Comparison of ENCODE assay signal across 14 cellular contexts in genomic region chr11:16402654-16403447, GRCh38. TPM values are rescaled to one million over a fixed set of nuclear protein-coding genes. Genes with fewer than 3 reads are reported as not detected.
DNase-seq lines count a peak whose midpoint lies in the region; TF ChIP-seq lines count a peak whose summit lies in the region.
"Had no signal": no experiment of that assay in that cellular context is flagged by ENCODE, and none has a peak within 500 bp of the region (broad histone marks: within the 10 kb centered on the region; RNA-seq: fewer than 3 reads in every experiment).

No MANE protein-coding gene starts in this region.

- 6% methylated on average over 5 of the region's 5 CpGs for WGBS in HUES64

- CTCF ChIA-PET in CD8-positive, alpha-beta memory T cell (lab: Charles Lee): no interaction called here

- H3K27me3 ChIP-seq in HUES64 (ENCODE audit: insufficient read depth, low read length) (peaks cover 100% of the 10 kb centered on the region), dorsolateral prefrontal cortex (peaks cover 0 to 15% (median 0%) of the 10 kb centered on the region in 45 donors), layer of hippocampus (ENCODE audit: control insufficient read depth, insufficient read depth, low read length) (no peaks in the 10 kb centered on the region)
- H3K27me3 ChIP-seq in CD8-positive, alpha-beta memory T cell (ENCODE audit: insufficient read depth, low read length, poor library complexity, severe bottlenecking): no peaks in the 10 kb centered on the region
- H3K27me3 ChIP-seq: BE2C, esophagus squamous epithelium had no signal

- H3K4me3 ChIP-seq in HUES64 (ENCODE audit: low read length) (no peak overlapping the region), dorsolateral prefrontal cortex (peak overlapping the region in 21 of 59 donors; percentile 0 to 50 (median 13))
- no peak overlapping the region for H3K4me3 ChIP-seq in CD8-positive, alpha-beta memory T cell (ENCODE audit: low read length)
- H3K4me3 ChIP-seq: esophagus squamous epithelium, GM12878 had no signal

- H3K27ac ChIP-seq in HUES64 (ENCODE audit: low read depth, low read length) (peak overlapping the region; percentile 3; the same call in 1 of the 2 replicates), dorsolateral prefrontal cortex (peak overlapping the region in 44 of 59 donors; percentile 4 to 85 (median 52)), layer of hippocampus (ENCODE audit: low read depth, low read length) (peak overlapping the region; percentile 49)
- no peak overlapping the region for H3K27ac ChIP-seq in CD8-positive, alpha-beta memory T cell (ENCODE audit: low read depth, low read length)
- H3K27ac ChIP-seq: esophagus squamous epithelium had no signal

- no peaks in the 10 kb centered on the region for H3K27me3 Mint-ChIP-seq in CD8-positive, alpha-beta memory T cell
- H3K27me3 Mint-ChIP-seq: memory B cell had no signal

- H3K4me3 Mint-ChIP-seq in CD8-positive, alpha-beta memory T cell: no peak overlapping the region
- H3K4me3 Mint-ChIP-seq: activated CD8-positive, alpha-beta T cell treated with anti-CD3 and anti-CD28 coated beads, Interleukin-2, amount 10 ng/mL, durations not matched to agents 7 days and 5 days; memory B cell had no signal

- H3K27ac Mint-ChIP-seq in CD8-positive, alpha-beta memory T cell: no peak overlapping the region
- H3K27ac Mint-ChIP-seq: activated CD8-positive, alpha-beta T cell treated with anti-CD3 and anti-CD28 coated beads, Interleukin-2, amount 10 ng/mL, durations not matched to agents 7 days and 5 days; memory B cell had no signal

- no peaks in the 10 kb centered on the region for H3K4me1 Mint-ChIP-seq in CD8-positive, alpha-beta memory T cell
- H3K4me1 Mint-ChIP-seq: memory B cell had no signal

- peak in 5 of 56 donors; percentile 11 to 34 (median 19) for TF ChIP-seq CTCF in dorsolateral prefrontal cortex (IDR thresholded peaks at IDR 0.05 in 54 of 56, conservative IDR thresholded peaks at IDR 0.05 in 2 of 56; ENCODE audit: low read depth in 1 of 56, partially characterized antibody in 56 of 56)

- H3K36me3 Mint-ChIP-seq in CD8-positive, alpha-beta memory T cell: no peaks in the 10 kb centered on the region
- H3K36me3 Mint-ChIP-seq: memory B cell had no signal

- H3K36me3 ChIP-seq in HUES64 (ENCODE audit: insufficient read depth, low read length): no peaks in the 10 kb centered on the region
- no peaks in the 10 kb centered on the region for H3K36me3 ChIP-seq in CD8-positive, alpha-beta memory T cell (ENCODE audit: insufficient read depth, low read length)
- H3K36me3 ChIP-seq: BE2C, esophagus squamous epithelium had no signal

- no peak overlapping the region for H3K9ac ChIP-seq in HUES64 (ENCODE audit: low read depth, low read length)

- H3K9me3 Mint-ChIP-seq in CD8-positive, alpha-beta memory T cell: peaks cover 2 to 18% (median 4%) of the 10 kb centered on the region in 5 donors

- peaks cover 40% of the 10 kb centered on the region; the same call in 1 of the 2 replicates for H3K4me1 ChIP-seq in HUES64 (ENCODE audit: insufficient read depth, low read length)
- H3K4me1 ChIP-seq in CD8-positive, alpha-beta memory T cell (ENCODE audit: insufficient read depth, low read length): no peaks in the 10 kb centered on the region
- H3K4me1 ChIP-seq: BE2C, esophagus squamous epithelium had no signal

- intact Hi-C loops in dorsolateral prefrontal cortex (cut with DNase I): loop anchor here (2.0 to 10.0 kb wide), 4 partner anchors 46 to 561 kb away; partner anchors contain the start of gene SOX6 (in 2 of the 2)

- POLR2A ChIA-PET in CD8-positive, alpha-beta memory T cell (lab: Charles Lee): no interaction called here

- DNase-seq in dorsolateral prefrontal cortex: peak in 3 of 10 donors; percentile 7 to 41 (median 30)
- peak; percentile 94 for DNase-seq in superior temporal gyrus (ENCODE audit: extremely low spot score)
- no peak for DNase-seq in D341Med (ENCODE audit: low spot score)
- no peak for DNase-seq in activated CD8-positive, alpha-beta memory T cell treated with anti-CD3 and anti-CD28 coated beads for 24 hours
- no peak for DNase-seq in CD8-positive, alpha-beta memory T cell
- no peak for DNase-seq in NCI-H2196 treated with DMSO at 0.1 percent for 48 hours (lab: John Stamatoyannopoulos, UW; ENCODE audit: unreplicated experiment)
- DNase-seq: activated CD8-positive, alpha-beta T cell treated with anti-CD3 and anti-CD28 coated beads, Interleukin-2, amount 10 ng/mL, durations not matched to agents 7 days and 5 days; BE2C; esophagus squamous epithelium; stimulated activated CD4-positive, alpha-beta T cell treated with anti-CD3 and anti-CD28 coated beads, Interleukin-12 subunit alpha, Interleukin-12 subunit beta, amount 100 ng/mL, for 4 hours had no signal

- H3K9me3 ChIP-seq in HUES64 (ENCODE audit: insufficient read depth, low read depth, low read length): no peaks in the 10 kb centered on the region
- no peaks in the 10 kb centered on the region for H3K9me3 ChIP-seq in CD8-positive, alpha-beta memory T cell (ENCODE audit: low read length)
- H3K9me3 ChIP-seq: BE2C, esophagus squamous epithelium had no signal

RNA-seq across cellular contexts. Expression of gene SOX6, which starts 46.5 kb away (rescaled TPM):
- 0.45 TPM for polyA plus RNA-seq in HUES64 (2013, experiment 1 of 2)
- 0.76 TPM for polyA plus RNA-seq in HUES64 (2013, experiment 2 of 2)
- 10 to 100 TPM; 19.1 to 75.9 (median 33.1) TPM for total RNA-seq in dorsolateral prefrontal cortex
- total RNA-seq in CD8-positive, alpha-beta memory T cell: not detected
- polyA plus RNA-seq in CD8-positive, alpha-beta memory T cell: not detected
- total RNA-seq: activated CD8-positive, alpha-beta T cell treated with anti-CD3 and anti-CD28 coated beads, Interleukin-2, amount 10 ng/mL, durations not matched to agents 7 days and 5 days had no signal

Comparison
In these comparisons a context has a peak if more than half of its experiments do, and no peak if none do; other contexts are left out.
1. RNA of gene SOX6, which starts 46.5 kb away (total RNA-seq): 19.1 to 75.9 TPM in dorsolateral prefrontal cortex; not detected in CD8-positive, alpha-beta memory T cell; every median in the first group is over 10 times any median in the second.